Comparison of ENCODE assay signal across 8 cellular contexts in genomic region chr12:47207005-47207717, GRCh38.
DNase-seq lines count a peak whose midpoint lies in the region; ATAC-seq, FAIRE-seq and TF ChIP-seq lines count a peak whose summit lies in the region.

No MANE protein-coding gene starts in this region.

- peaks cover 38 to 85% (median 65%) of the 10 kb centered on the region in 4 donors for H3K4me1 Mint-ChIP-seq in CD4-positive, CD25-positive, alpha-beta regulatory T cell
- H3K4me1 Mint-ChIP-seq in T-cell (peaks cover 82 to 89% (median 85%) of the 10 kb centered on the region in 3 donors), H9 (peaks cover 39 to 40% of the 10 kb centered on the region in 2 experiments)

- no peak overlapping the region for H2BK12ac ChIP-seq in H9 (ENCODE audit: insufficient read length, low read depth, low read length)

- WGBS in H9 (ENCODE audit: extremely low coverage, insufficient read length, low lambda C conversion rate): no CpG with 5 or more reads among the region's 2 CpGs

- no peaks in the 10 kb centered on the region for H3K9me3 ChIP-seq in CD4-positive, CD25-positive, alpha-beta regulatory T cell (ENCODE audit: control insufficient read depth in 2 of 2, low read length in 2 of 2)
- H3K9me3 ChIP-seq in H9 (ENCODE audit: control insufficient read depth, low read depth, low read length): no peaks in the 10 kb centered on the region
- H3K9me3 ChIP-seq in kidney (ENCODE audit: control insufficient read depth in 1 of 2, low read length in 2 of 2): no peaks in the 10 kb centered on the region

- H2AK5ac ChIP-seq in H9 (ENCODE audit: insufficient read length, low read length): no peak overlapping the region

- H3T11ph ChIP-seq in H9 (ENCODE audit: low read length): no peak overlapping the region

- peak; percentile 48 to 57 for ATAC-seq in CD4-positive, CD25-positive, alpha-beta regulatory T cell (ENCODE audit: low read depth in 2 of 2)
- ATAC-seq in HG03175 (IDR thresholded peaks at IDR 0.05; ENCODE audit: unreplicated experiment) (peak; percentile 53), T-cell (replicated peaks in 1 of 4) (peak; percentile 53 to 70 (median 58)), left lobe of liver (peak; percentile 44)

- DNase-seq in CD4-positive, CD25-positive, alpha-beta regulatory T cell: peak; percentile 25 to 85 (median 42)
- DNase-seq in GM19240 (ENCODE audit: insufficient read length, low spot score) (peak; percentile 17), T-cell (peak in 27 of 34 experiments; percentile 22 to 58 (median 36)), left lobe of liver (ENCODE audit: low spot score) (no peak), H9 (no peak), kidney (no peak), D721Med (ENCODE audit: insufficient read length, low spot score) (no peak)

- H3K27me3 ChIP-seq in CD4-positive, CD25-positive, alpha-beta regulatory T cell (ENCODE audit: control insufficient read depth, insufficient read depth, low read length): no peaks in the 10 kb centered on the region
- H3K27me3 ChIP-seq in H9 (ENCODE audit: insufficient read depth, low read length): no peaks in the 10 kb centered on the region

- TF ChIP-seq CTCF in H9 (conservative IDR thresholded peaks at IDR 0.05) (no peak), kidney (IDR thresholded peaks at IDR 0.05; ENCODE audit: borderline replicate concordance, extremely low read depth, insufficient read depth) (no peak), D721Med (IDR thresholded peaks at IDR 0.05; ENCODE audit: insufficient read depth, missing control alignments) (no peak)

- H3K9me3 Mint-ChIP-seq in CD4-positive, CD25-positive, alpha-beta regulatory T cell: no peaks in the 10 kb centered on the region
- H3K9me3 Mint-ChIP-seq in T-cell (no peaks in the 10 kb centered on the region), H9 (peaks cover 0 to 5% of the 10 kb centered on the region in 2 experiments; a peak in 2 of 5 replicates)

- intact Hi-C loops in kidney (cut with DNase I): no loop called here

- no peak overlapping the region for H2BK15ac ChIP-seq in H9 (ENCODE audit: low read depth, low read length)

- no peak overlapping the region for H3K9ac ChIP-seq in H9 (ENCODE audit: extremely low read depth, insufficient read length, low read length)
- no peak overlapping the region for H3K9ac ChIP-seq in kidney (ENCODE audit: low read length in 2 of 2)

- CTCF ChIA-PET in T-cell (lab: Charles Lee): interaction anchor here (0.6 to 2.7 kb wide), 21 partner anchors 10 to 201 kb away, joined by 3 to 25 read pairs (median 6); no protein-coding TSS in a partner anchor

- peak overlapping the region; percentile 79 for H3K4me3 ChIP-seq in CD4-positive, CD25-positive, alpha-beta regulatory T cell (ENCODE audit: low read depth, low read length)
- no peak overlapping the region for H3K4me3 ChIP-seq in kidney (ENCODE audit: low read length in 2 of 2)

- H3K4me1 ChIP-seq in CD4-positive, CD25-positive, alpha-beta regulatory T cell (ENCODE audit: control insufficient read depth, insufficient read depth, low read length, poor library complexity, severe bottlenecking): peaks cover 75% of the 10 kb centered on the region
- H3K4me1 ChIP-seq in H9 (ENCODE audit: insufficient read depth, low read length) (peaks cover 7% of the 10 kb centered on the region), kidney (ENCODE audit: control insufficient read depth in 1 of 2, insufficient read depth in 1 of 2, low read depth in 1 of 2, low read length in 2 of 2) (no peaks in the 10 kb centered on the region)

- H3K4me3 Mint-ChIP-seq in CD4-positive, CD25-positive, alpha-beta regulatory T cell: peak overlapping the region; percentile 69 to 98 (median 88)
- H3K4me3 Mint-ChIP-seq in T-cell (peak overlapping the region; percentile 66 to 95 (median 66)), H9 (no peak overlapping the region)

- H3K14ac ChIP-seq in H9 (ENCODE audit: insufficient read depth, low read length): no peak overlapping the region

- H3K18ac ChIP-seq in H9 (ENCODE audit: insufficient read length, low read depth, low read length): no peak overlapping the region

- H2BK5ac ChIP-seq in H9 (ENCODE audit: insufficient read length, low read length): no peak overlapping the region

- H3K27ac ChIP-seq in CD4-positive, CD25-positive, alpha-beta regulatory T cell (ENCODE audit: insufficient read depth, low read length, poor library complexity, severe bottlenecking): peak overlapping the region; percentile 74
- H3K27ac ChIP-seq in H9 (ENCODE audit: insufficient read length, low read depth, low read length) (no peak overlapping the region), kidney (ENCODE audit: low read depth in 2 of 2, low read length in 2 of 2) (no peak overlapping the region)

- no peaks in the 10 kb centered on the region for H3K23me2 ChIP-seq in H9 (ENCODE audit: insufficient read length, low read depth, low read length, poor library complexity, severe bottlenecking)

- no peaks in the 10 kb centered on the region for H4K20me1 ChIP-seq in H9 (ENCODE audit: control insufficient read depth, insufficient read depth, insufficient read length)

- peak overlapping the region; percentile 81 to 93 (median 93) for H3K27ac Mint-ChIP-seq in CD4-positive, CD25-positive, alpha-beta regulatory T cell
- H3K27ac Mint-ChIP-seq in T-cell (peak overlapping the region; percentile 94 to 96), H9 (no peak overlapping the region)

- H2BK20ac ChIP-seq in H9 (ENCODE audit: low read depth, low read length, poor library complexity, severe bottlenecking): no peak overlapping the region

- H2AFZ ChIP-seq in H9 (ENCODE audit: low read length): no peak overlapping the region

- no peak overlapping the region for H3K4me2 ChIP-seq in H9 (ENCODE audit: insufficient read depth, insufficient read length, low read length)

- no peak overlapping the region for H4K91ac ChIP-seq in H9 (ENCODE audit: insufficient read length, low read depth, low read length)

- H2BK120ac ChIP-seq in H9 (ENCODE audit: low read depth, low read length, poor library complexity, severe bottlenecking): no peak overlapping the region

- H3K4ac ChIP-seq in H9 (ENCODE audit: low read depth, low read length): no peak overlapping the region

- POLR2A ChIA-PET in T-cell (lab: Charles Lee): interaction anchor here (0.6 to 1.6 kb wide), 20 partner anchors 9 to 994 kb away, joined by 3 to 18 read pairs (median 5); no protein-coding TSS in a partner anchor

- no peak overlapping the region for H3K23ac ChIP-seq in H9 (ENCODE audit: insufficient read length, low read depth, low read length)

- H3K79me2 ChIP-seq in H9 (ENCODE audit: insufficient read depth, low read length): no peaks in the 10 kb centered on the region

- no peak overlapping the region for H4K8ac ChIP-seq in H9 (replicated peaks; ENCODE audit: insufficient read length, low read depth, low read length)

- H3K79me1 ChIP-seq in H9 (ENCODE audit: insufficient read depth, low read depth, low read length, poor library complexity, severe bottlenecking): no peaks in the 10 kb centered on the region

- H3K27me3 Mint-ChIP-seq in CD4-positive, CD25-positive, alpha-beta regulatory T cell: no peaks in the 10 kb centered on the region
- H3K27me3 Mint-ChIP-seq in T-cell: no peaks in the 10 kb centered on the region
- H3K27me3 Mint-ChIP-seq in H9 (ENCODE audit: low read depth): no peaks in the 10 kb centered on the region

- no peak overlapping the region for H4K5ac ChIP-seq in H9 (ENCODE audit: insufficient read length, low read depth, low read length)

- peaks cover 59% of the 10 kb centered on the region for H3K36me3 ChIP-seq in CD4-positive, CD25-positive, alpha-beta regulatory T cell (ENCODE audit: control insufficient read depth, insufficient read depth, low read length)
- H3K36me3 ChIP-seq in kidney (ENCODE audit: control insufficient read depth in 1 of 2, insufficient read depth in 2 of 2, low read length in 2 of 2): no peaks in the 10 kb centered on the region

- peaks cover 65% of the 10 kb centered on the region for H3K36me3 Mint-ChIP-seq in CD4-positive, CD25-positive, alpha-beta regulatory T cell
- peaks cover 72% of the 10 kb centered on the region for H3K36me3 Mint-ChIP-seq in T-cell
- peaks cover 0 to 3% (median 0%) of the 10 kb centered on the region in 3 experiments; a peak in 2 of 7 replicates for H3K36me3 Mint-ChIP-seq in H9 (ENCODE audit: insufficient read depth in 1 of 3, low read depth in 3 of 3)

- no peak overlapping the region for H3K56ac ChIP-seq in H9 (ENCODE audit: insufficient read length, low read depth, low read length)

- FAIRE-seq in kidney (lab: Jason Lieb, UNC): no peak
- FAIRE-seq in D721Med (lab: Jason Lieb, UNC): no peak

Comparison
In these comparisons a context has a peak if more than half of its experiments do, and no peak if none do; other contexts are left out.
1. DNase-seq: peak in CD4-positive, CD25-positive, alpha-beta regulatory T cell (3 of 3), GM19240 (single experiment) and T-cell (27 of 34); none in left lobe of liver (single experiment), H9 (single experiment), kidney (single experiment) and D721Med (single experiment).
2. H3K27ac Mint-ChIP-seq: peak in CD4-positive, CD25-positive, alpha-beta regulatory T cell (3 of 3) and T-cell (2 of 2); none in H9 (0 of 3).
3. H3K4me3 Mint-ChIP-seq: peak in CD4-positive, CD25-positive, alpha-beta regulatory T cell (4 of 4) and T-cell (3 of 3); none in H9 (0 of 2).
4. Peak in every context shown above with its lines, with median percentiles within 50 percentile points of each other: ATAC-seq.